Comparison of ENCODE assay signal across 23 cellular contexts in the genomic region with DNA sequence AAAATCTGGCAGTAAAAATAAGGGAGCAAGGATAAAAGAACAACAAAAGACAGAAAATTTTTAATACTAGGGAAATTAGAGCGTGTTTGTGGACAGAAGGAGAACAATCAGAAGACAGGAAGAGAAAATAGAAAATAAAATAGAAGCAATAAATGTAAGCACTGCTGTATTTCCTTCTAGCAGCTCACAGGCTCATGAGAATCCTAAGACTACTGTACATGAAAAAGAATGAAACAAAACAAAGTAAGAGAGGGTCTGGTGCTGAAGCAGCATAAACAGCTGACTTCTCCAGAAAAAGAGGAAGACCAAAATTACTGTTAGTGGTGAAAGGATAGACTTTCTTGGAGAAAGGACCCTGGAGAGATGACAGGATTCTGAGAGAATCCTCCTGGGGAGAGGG. TPM values are rescaled to one million over a fixed set of nuclear protein-coding genes. Genes with fewer than 3 reads are reported as not detected.
DNase-seq lines count a peak whose midpoint lies in the region; ATAC-seq lines count a peak whose summit lies in the region.
"Had no signal": no experiment of that assay in that cellular context is flagged by ENCODE, and none has a peak within 500 bp of the region (broad histone marks: within the 10 kb centered on the region; RNA-seq: fewer than 3 reads in every experiment).

No MANE protein-coding gene starts in this region.

- ATAC-seq in activated T-cell treated with anti-CD3 and anti-CD28 coated beads, Interleukin-2, amount 50 U/mL, for 72 hours (replicated peaks in 1 of 2): no peak
- ATAC-seq in T-helper 17 cell (no peak), left colon (peak; percentile 69), GM18858 (IDR thresholded peaks at IDR 0.05; ENCODE audit: unreplicated experiment) (no peak)
- ATAC-seq: lower lobe of right lung had no signal

- no peaks in the 10 kb centered on the region for H3K27me3 Mint-ChIP-seq in activated T-cell treated with anti-CD3 and anti-CD28 coated beads, Interleukin-2, amount 50 U/mL, for 72 hours (ENCODE audit: low read depth)
- H3K27me3 Mint-ChIP-seq in T-helper 17 cell: no peaks in the 10 kb centered on the region

- H3K27ac Mint-ChIP-seq in activated T-cell treated with anti-CD3 and anti-CD28 coated beads, Interleukin-2, amount 50 U/mL, for 72 hours: peak overlapping the region; percentile 64
- H3K27ac Mint-ChIP-seq in T-helper 17 cell: peak overlapping the region; percentile 59
- H3K27ac Mint-ChIP-seq: nephron progenitor cell had no signal

- no peaks in the 10 kb centered on the region for H3K4me1 Mint-ChIP-seq in activated T-cell treated with anti-CD3 and anti-CD28 coated beads, Interleukin-2, amount 50 U/mL, for 72 hours (ENCODE audit: low read depth)
- H3K4me1 Mint-ChIP-seq in T-helper 17 cell: peaks cover 8% of the 10 kb centered on the region
- H3K4me1 Mint-ChIP-seq: nephron progenitor cell had no signal

- H3K9me3 ChIP-seq in T-helper 17 cell (ENCODE audit: control insufficient read depth, low read length, poor library complexity, severe bottlenecking): no peaks in the 10 kb centered on the region
- H3K9me3 ChIP-seq: lower lobe of right lung, pancreas, SJSA1 had no signal

- intact Hi-C loops in left colon (cut with DNase I, micrococcal nuclease): no loop called here

- no peak for DNase-seq in activated T-cell treated with anti-CD3 and anti-CD28 coated beads, Interleukin-2, amount 50 U/mL, for 72 hours
- DNase-seq in activated T-cell treated with anti-CD3 and anti-CD28 coated beads, Interleukin-2, amount 50 U/mL, for 48 hours: no peak
- DNase-seq in T-helper 17 cell (no peak), left colon (no peak)
- no peak for DNase-seq in activated CD4-positive, alpha-beta T cell treated with anti-CD3 and anti-CD28 coated beads for 48 hours
- DNase-seq in activated naive CD4-positive, alpha-beta T cell (lab: John Stamatoyannopoulos, UW): no peak
- DNase-seq in stimulated activated CD4-positive, alpha-beta T cell treated with anti-CD3 and anti-CD28 coated beads, Interleukin-12 subunit alpha, Interleukin-12 subunit beta, amount 100 ng/mL, for 4 hours: no peak
- DNase-seq: ACHN; activated CD4-positive, alpha-beta T cell treated with anti-CD3 and anti-CD28 coated beads for 1 hour; activated CD8-positive, alpha-beta memory T cell treated with anti-CD3 and anti-CD28 coated beads for 24 hours; activated naive CD4-positive, alpha-beta T cell treated with Interleukin-2 at 50 U/mL for 16 hours; activated T-cell treated with anti-CD3 and anti-CD28 coated beads, Interleukin-2, amount 50 U/mL, for 1 hour; COR-L47; lower lobe of right lung; NCI-H345; NCI-H82; nephron progenitor cell; pancreas; sigmoid colon; stimulated activated CD8-positive, alpha-beta memory T cell treated with anti-CD3 and anti-CD28 coated beads, Interleukin-4, amount 100 ng/mL, for 48 hours; T-helper 1 cell had no signal

- H3K36me3 Mint-ChIP-seq in activated T-cell treated with anti-CD3 and anti-CD28 coated beads, Interleukin-2, amount 50 U/mL, for 72 hours (ENCODE audit: insufficient read depth in 2 of 2): peaks cover 13 to 16% of the 10 kb centered on the region in 2 donors
- peaks cover 17% of the 10 kb centered on the region for H3K36me3 Mint-ChIP-seq in T-helper 17 cell (ENCODE audit: low read depth)

- H3K4me3 Mint-ChIP-seq in activated T-cell treated with anti-CD3 and anti-CD28 coated beads, Interleukin-2, amount 50 U/mL, for 72 hours: no peak overlapping the region
- no peak overlapping the region for H3K4me3 Mint-ChIP-seq in T-helper 17 cell
- H3K4me3 Mint-ChIP-seq: nephron progenitor cell had no signal

- peaks cover 2 to 3% of the 10 kb centered on the region in 2 donors for H3K9me3 Mint-ChIP-seq in activated T-cell treated with anti-CD3 and anti-CD28 coated beads, Interleukin-2, amount 50 U/mL, for 72 hours

RNA-seq across cellular contexts. Expression of a gene that starts 17.3 kb away (rescaled TPM):
- total RNA-seq in activated T-cell treated with anti-CD3 and anti-CD28 coated beads, Interleukin-2, amount 50 U/mL, for 72 hours: 10 to 100 TPM; 17.4 to 21.4 TPM
- 10 to 100 TPM; 14.1 to 14.6 TPM for total RNA-seq in T-helper 17 cell
- total RNA-seq in left colon: 10 to 100 TPM; 81.2 to 89.0 TPM
